19 cellular contexts compared by ENCODE assay signal in the genomic region with DNA sequence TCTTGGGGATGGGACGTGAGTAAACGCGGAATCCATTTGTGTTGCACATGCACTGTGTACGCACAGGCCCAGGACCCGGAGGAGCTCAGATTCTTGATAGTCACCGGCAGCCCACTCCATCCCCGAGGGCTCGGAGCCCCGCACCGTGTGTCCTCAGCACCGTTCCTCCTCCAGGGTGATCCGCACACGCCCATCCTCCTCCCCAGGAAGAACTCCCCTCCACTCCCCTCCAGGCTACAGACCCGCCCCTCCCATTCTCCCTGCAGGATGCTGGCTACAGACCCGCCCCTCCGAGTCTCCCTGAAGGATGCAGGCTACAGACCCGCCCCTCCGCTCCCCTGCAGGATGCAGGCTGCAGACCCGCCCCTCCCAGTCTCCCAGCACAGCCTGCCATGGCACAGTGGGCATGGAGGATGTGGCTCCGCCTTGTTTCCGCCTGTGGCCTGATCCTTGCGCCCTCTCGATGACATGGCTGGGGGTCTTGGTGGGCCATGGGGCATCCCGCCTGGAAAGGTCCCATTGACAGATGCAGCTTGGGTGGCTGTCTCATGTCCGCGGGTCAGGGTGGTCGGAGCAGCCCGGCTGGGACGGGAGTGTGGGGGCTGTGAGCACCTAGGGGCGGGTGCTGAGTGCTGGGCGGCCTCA. TPM values are rescaled to one million over a fixed set of nuclear protein-coding genes. Genes with fewer than 3 reads are reported as not detected.
DNase-seq lines count a peak whose midpoint lies in the region; ATAC-seq and TF ChIP-seq lines count a peak whose summit lies in the region.
"Had no signal": no experiment of that assay in that cellular context is flagged by ENCODE, and none has a peak within 500 bp of the region (broad histone marks: within the 10 kb centered on the region; RNA-seq: fewer than 3 reads in every experiment).

No MANE protein-coding gene starts in this region.

- H3K4me2 ChIP-seq in GM23338 (no peak overlapping the region), osteoblast (ENCODE audit: insufficient read depth, low read length) (no peak overlapping the region)

- H3K79me2 ChIP-seq in GM23338 (replicated peaks; ENCODE audit: insufficient read depth) (peaks cover 48% of the 10 kb centered on the region), osteoblast (ENCODE audit: insufficient read depth, low read length) (peaks cover 59% of the 10 kb centered on the region)

- no peak overlapping the region for H3K9ac ChIP-seq in NT2/D1 (ENCODE audit: insufficient read length, low read depth)
- H3K9ac ChIP-seq: GM23248 had no signal

- H3K27ac ChIP-seq in GM23338 (ENCODE audit: low read depth): no peak overlapping the region; the same call in 1 of the 2 replicates
- no peak overlapping the region for H3K27ac ChIP-seq in osteoblast (ENCODE audit: low read depth, low read length)
- H3K27ac ChIP-seq: GM23248, HL-60, SJSA1 had no signal

- H3F3A ChIP-seq in GM23338 (replicated peaks; ENCODE audit: low read depth): no peaks in the 10 kb centered on the region

- H3K4me3 ChIP-seq in GM23338 (no peak overlapping the region), NT2/D1 (ENCODE audit: insufficient read length, low read depth) (no peak overlapping the region), osteoblast (ENCODE audit: insufficient read depth, low read length) (no peak overlapping the region)
- H3K4me3 ChIP-seq: GM23248, SJSA1 had no signal

- H3K36me3 ChIP-seq in GM23338 (ENCODE audit: insufficient read depth): no peaks in the 10 kb centered on the region
- peaks cover 38% of the 10 kb centered on the region for H3K36me3 ChIP-seq in NT2/D1 (ENCODE audit: insufficient read depth, insufficient read length, low read length)
- H3K36me3 ChIP-seq in osteoblast (ENCODE audit: insufficient read depth, low read length): peaks cover 14% of the 10 kb centered on the region

- H3K27me3 ChIP-seq in GM23338 (ENCODE audit: insufficient read depth) (no peaks in the 10 kb centered on the region), NT2/D1 (ENCODE audit: insufficient read depth, insufficient read length) (no peaks in the 10 kb centered on the region), osteoblast (ENCODE audit: insufficient read depth, low read length) (no peaks in the 10 kb centered on the region)
- H3K27me3 ChIP-seq: SJSA1 had no signal

- H3K9me3 ChIP-seq in NT2/D1 (ENCODE audit: insufficient read depth, low read length) (no peaks in the 10 kb centered on the region), osteoblast (ENCODE audit: low read depth, low read length) (no peaks in the 10 kb centered on the region)
- H3K9me3 ChIP-seq: Caco-2, SJSA1 had no signal

- intact Hi-C loops in left ventricle myocardium superior (cut with micrococcal nuclease): no loop called here

- H3K4me1 ChIP-seq in GM23338 (ENCODE audit: insufficient read depth): no peaks in the 10 kb centered on the region; the same call in 1 of the 2 replicates
- H3K4me1 ChIP-seq in NT2/D1 (ENCODE audit: insufficient read depth, insufficient read length): peaks cover 15% of the 10 kb centered on the region
- H3K4me1 ChIP-seq in osteoblast (ENCODE audit: insufficient read depth, low read length): peaks cover under 1% of the 10 kb centered on the region
- H3K4me1 ChIP-seq: Caco-2 had no signal

- DNase-seq in GM23338 (ENCODE audit: low spot score) (peak; percentile 62), NT2/D1 (ENCODE audit: low read depth, low spot score) (peak; percentile 22), left ventricle myocardium superior (peak; percentile 54), osteoblast (ENCODE audit: insufficient read length, low spot score, missing footprints) (peak; percentile 56), NCI-H1694 treated with DMSO at 0.1 percent for 48 hours (lab: John Stamatoyannopoulos, UW) (no peak), T1000 (lab: John Stamatoyannopoulos, UW) (no peak)
- DNase-seq: activated B cell treated with CpG ODN at 0.5 μM for 24 hours; activated CD8-positive, alpha-beta memory T cell treated with anti-CD3 and anti-CD28 coated beads for 24 hours; amygdala; Caco-2; effector CD8-positive, alpha-beta T cell; GM23248; NCI-H2081 treated with DMSO at 0.1 percent for 48 hours; NCI-H526; stimulated activated CD4-positive, alpha-beta T cell treated with anti-CD3 and anti-CD28 coated beads, Interleukin-1b, Interleukin-23, amount 100 ng/mL, for 48 hours had no signal

- ATAC-seq in GM23338 (peak; percentile 67), left ventricle myocardium superior (peak; percentile 79), HG03432 (IDR thresholded peaks at IDR 0.05; ENCODE audit: unreplicated experiment) (no peak)

- H3K4me1 Mint-ChIP-seq in GM23338: peaks cover 28% of the 10 kb centered on the region
- H3K4me1 Mint-ChIP-seq: mesothelial cell of epicardium had no signal

- peaks cover 21% of the 10 kb centered on the region for H3K36me3 Mint-ChIP-seq in GM23338 (ENCODE audit: low read depth)

- H3K4me3 Mint-ChIP-seq in GM23338: no peak overlapping the region
- H3K4me3 Mint-ChIP-seq: activated B cell treated with CpG ODN at 0.5 μM for 24 hours, mesothelial cell of epicardium had no signal

- peaks cover 12% of the 10 kb centered on the region for H3K27me3 Mint-ChIP-seq in GM23338 (ENCODE audit: insufficient read depth, low read depth, poor library complexity)
- H3K27me3 Mint-ChIP-seq: activated B cell treated with CpG ODN at 0.5 μM for 24 hours had no signal

- no peaks in the 10 kb centered on the region for H3K9me3 Mint-ChIP-seq in GM23338
- H3K9me3 Mint-ChIP-seq: activated B cell treated with CpG ODN at 0.5 μM for 24 hours, mesothelial cell of epicardium had no signal

- H3K9me2 ChIP-seq in GM23338 (ENCODE audit: insufficient read depth): no peaks in the 10 kb centered on the region

- no peak overlapping the region for H3K27ac Mint-ChIP-seq in GM23338
- H3K27ac Mint-ChIP-seq: activated B cell treated with CpG ODN at 0.5 μM for 24 hours, mesothelial cell of epicardium had no signal

- no peak overlapping the region for H2AFZ ChIP-seq in GM23338
- no peak overlapping the region for H2AFZ ChIP-seq in osteoblast (ENCODE audit: low read length)
- H2AFZ ChIP-seq: GM23248 had no signal

- H4K20me1 ChIP-seq in GM23338 (replicated peaks; ENCODE audit: insufficient read depth) (peaks cover 32% of the 10 kb centered on the region), osteoblast (ENCODE audit: insufficient read depth, low read length) (peaks cover 34% of the 10 kb centered on the region)

- TF ChIP-seq CTCF in GM23338 (conservative IDR thresholded peaks at IDR 0.05; ENCODE audit: low read depth in 2 of 2) (no peak), osteoblast (IDR thresholded peaks at IDR 0.05; ENCODE audit: extremely low read depth, low read depth, low read length) (no peak)

RNA-seq across cellular contexts. Expression of gene CTDP1, which starts 14.1 kb away (rescaled TPM):
- 37.2 and 51.6 TPM in 2 replicates for total RNA-seq in GM23338 (2014; rRNA removed; shearing (Covaris generic))
- polyA plus RNA-seq in GM23338 (2016; fragmentation: Nextera tagmentation; extraction: Ambion mirVana): 9.4 and 9.9 TPM in 2 replicates
- 10.2 TPM for total RNA-seq in left ventricle myocardium superior
- total RNA-seq in osteoblast: 25.0 and 26.8 TPM in 2 replicates

Comparison
In these comparisons a context has a peak if more than half of its experiments do, and no peak if none do; other contexts are left out.
1. DNase-seq: peak in GM23338 (single experiment), NT2/D1 (single experiment), left ventricle myocardium superior (single experiment) and osteoblast (single experiment); none in NCI-H1694 treated with DMSO at 0.1 percent for 48 hours (single experiment) and T1000 (single experiment).